In genomic region chr2:236764716-236765115, GRCh38 we compare ENCODE assay signal across 18 cellular contexts.
DNase-seq lines count a peak whose midpoint lies in the region; ATAC-seq, FAIRE-seq and TF ChIP-seq lines count a peak whose summit lies in the region.
"Had no signal": no experiment of that assay in that cellular context is flagged by ENCODE, and none has a peak within 500 bp of the region (broad histone marks: within the 10 kb centered on the region; RNA-seq: fewer than 3 reads in every experiment).

No MANE protein-coding gene starts in this region.

- H3K4me1 ChIP-seq in right cardiac atrium (ENCODE audit: control insufficient read depth, insufficient read depth, low read length) (peaks cover 1% of the 10 kb centered on the region), H1 (replicated peaks in 1 of 4; ENCODE audit: control insufficient read depth in 3 of 4, insufficient read depth in 4 of 4, low read length in 3 of 4) (no peaks in the 10 kb centered on the region)
- H3K4me1 ChIP-seq: BE2C had no signal

- H3K36me3 Mint-ChIP-seq in nephron progenitor cell (ENCODE audit: low read depth): peaks cover 10% of the 10 kb centered on the region
- H3K36me3 Mint-ChIP-seq: CD14-positive monocyte; CD8-positive, alpha-beta T cell had no signal

- TF ChIP-seq CTCF in H1 (IDR thresholded peaks at IDR 0.05; ENCODE audit: control extremely low read depth in 1 of 3, insufficient read depth in 1 of 3, low read depth in 1 of 3, low read length in 3 of 3): no peak
- TF ChIP-seq CTCF in nephron progenitor cell (IDR thresholded peaks at IDR 0.05): no peak

- FAIRE-seq in H1 (lab: Jason Lieb, UNC): no peak
- FAIRE-seq: A549, D721Med had no signal

- no peak overlapping the region for H3K14ac ChIP-seq in H1 (ENCODE audit: insufficient read length)

- intact Hi-C loops in cardiac septum (cut with DNase I): no loop called here
- intact Hi-C loops in right cardiac atrium (cut with DNase I): no loop called here

- H2AK5ac ChIP-seq in H1 (ENCODE audit: low read depth, low read length): no peak overlapping the region

- H4K5ac ChIP-seq in H1 (ENCODE audit: insufficient read length, low read depth, low read length): no peak overlapping the region

- no peak overlapping the region for H2AFZ ChIP-seq in H1 (ENCODE audit: low read length)
- H2AFZ ChIP-seq: GM23248 had no signal

- H3K27ac ChIP-seq in right cardiac atrium (ENCODE audit: low read length) (no peak overlapping the region), H1 (ENCODE audit: low read depth, low read length) (no peak overlapping the region)
- H3K27ac ChIP-seq: GM23248 had no signal

- H3K79me2 ChIP-seq in H1 (ENCODE audit: control insufficient read depth in 1 of 2, insufficient read depth in 2 of 2, low read length in 2 of 2): no peaks in the 10 kb centered on the region

- TF ChIP-seq POLR2A in H1 (IDR thresholded peaks at IDR 0.05; ENCODE audit: control extremely low read depth in 1 of 2, low read depth in 2 of 2, low read length in 2 of 2): no peak

- H3K27me3 ChIP-seq in right cardiac atrium (ENCODE audit: control insufficient read depth, insufficient read depth) (no peaks in the 10 kb centered on the region), H1 (replicated peaks in 1 of 4; ENCODE audit: control insufficient read depth in 3 of 4, extremely low read depth in 1 of 4, insufficient read depth in 3 of 4, low read length in 3 of 4) (no peaks in the 10 kb centered on the region)
- H3K27me3 ChIP-seq: BE2C had no signal

- H2BK5ac ChIP-seq in H1 (ENCODE audit: low read depth, low read length): no peak overlapping the region

- H2BK120ac ChIP-seq in H1 (replicated peaks; ENCODE audit: low read depth, low read length): no peak overlapping the region

- no peak for TF ChIP-seq RAD21 in H1 (IDR thresholded peaks at IDR 0.05 in 1 of 2, conservative IDR thresholded peaks at IDR 0.05 in 1 of 2; ENCODE audit: low read depth in 2 of 2, low read length in 2 of 2)

- peaks cover 32% of the 10 kb centered on the region for H3K9me3 Mint-ChIP-seq in nephron progenitor cell
- H3K9me3 Mint-ChIP-seq: CD8-positive, alpha-beta T cell had no signal

- no peak overlapping the region for H3K4ac ChIP-seq in H1 (replicated peaks; ENCODE audit: insufficient read length, low read depth, low read length)

- peaks cover 11% of the 10 kb centered on the region for H3K4me1 Mint-ChIP-seq in nephron progenitor cell
- H3K4me1 Mint-ChIP-seq: CD14-positive monocyte had no signal

- CTCF ChIA-PET in H1 (lab: Charles Lee; ENCODE audit: partially characterized antibody): interaction anchor here (1.2 kb wide), 1 partner anchor 9 kb away, joined by 3 read pairs; no protein-coding TSS in a partner anchor

- H4K8ac ChIP-seq in H1 (ENCODE audit: extremely low read depth, insufficient read depth, low read length): no peak overlapping the region

- H3K18ac ChIP-seq in H1 (ENCODE audit: extremely low read depth, low read length): no peak overlapping the region

- no peak overlapping the region for H3K23ac ChIP-seq in H1 (ENCODE audit: insufficient read length)

- no peak overlapping the region for H3K4me3 ChIP-seq in right cardiac atrium (ENCODE audit: low read length)
- no peak overlapping the region for H3K4me3 ChIP-seq in H1 (ENCODE audit: extremely low read depth in 1 of 4, insufficient read depth in 2 of 4, low read depth in 3 of 4, low read length in 4 of 4)
- H3K4me3 ChIP-seq: A549, GM23248 had no signal

- H3K27ac Mint-ChIP-seq in nephron progenitor cell: no peak overlapping the region
- H3K27ac Mint-ChIP-seq: CD14-positive monocyte; CD8-positive, alpha-beta T cell had no signal

- H3K56ac ChIP-seq in H1 (replicated peaks; ENCODE audit: insufficient read length, low read depth, low read length): no peak overlapping the region

- H3K23me2 ChIP-seq in H1 (ENCODE audit: low read depth, low read length): no peaks in the 10 kb centered on the region; the same call in 1 of the 2 replicates

- H2BK20ac ChIP-seq in H1 (ENCODE audit: low read length): no peak overlapping the region

- H3K9ac ChIP-seq in H1 (replicated peaks in 1 of 4; ENCODE audit: extremely low read depth in 1 of 4, low read depth in 3 of 4, low read length in 3 of 4): no peak overlapping the region
- H3K9ac ChIP-seq: GM23248 had no signal

- H2BK12ac ChIP-seq in H1 (ENCODE audit: low read depth, low read length): 0 out of 2 replicates have a peak overlapping the region, but pooled peaks have one; percentile 23

- DNase-seq in cardiac septum (ENCODE audit: low spot score) (peak; percentile 50), right cardiac atrium (no peak), H1 (ENCODE audit: low read depth in 1 of 2, low spot score in 2 of 2) (no peak), nephron progenitor cell (no peak), NCI-H1105 (lab: John Stamatoyannopoulos, UW) (no peak), NCI-H2081 (lab: John Stamatoyannopoulos, UW) (no peak)
- DNase-seq: BE2C; CD8-positive, alpha-beta T cell; COR-L47; DMS153; GF-D8; GM23248; H7; IMR-90 had no signal

- H3K9me3 ChIP-seq in right cardiac atrium (ENCODE audit: control insufficient read depth, low read length) (no peaks in the 10 kb centered on the region), H1 (ENCODE audit: insufficient read depth in 2 of 2, low read depth in 1 of 2, low read length in 1 of 2) (peaks cover 0 to 8% of the 10 kb centered on the region in 2 experiments; a peak in 1 of 4 replicates)
- H3K9me3 ChIP-seq: BE2C had no signal

- TF ChIP-seq EP300 in H1 (IDR thresholded peaks at IDR 0.05; ENCODE audit: borderline replicate concordance in 1 of 2, low read depth in 2 of 2, low read length in 2 of 2): no peak

- 76% methylated on average over 2 of the region's 2 CpGs for WGBS in right cardiac atrium
- 100% methylated on average over 2 of the region's 2 CpGs; no CpG with 5 or more reads in 1 of the 2 experiments for WGBS in H1 (ENCODE audit: extremely low coverage in 1 of 2, insufficient coverage in 1 of 2, insufficient read length in 1 of 2, insufficient replicate concordance in 2 of 2, low coverage in 1 of 2, low lambda C conversion rate in 2 of 2, missing lambda C conversion rate in 1 of 2), 2 experiments

- H3K27me3 Mint-ChIP-seq in nephron progenitor cell (ENCODE audit: low read depth, poor library complexity): peaks cover 17% of the 10 kb centered on the region

- no peak for ATAC-seq in right cardiac atrium
- no peak for ATAC-seq in GM21786 (IDR thresholded peaks at IDR 0.05; ENCODE audit: unreplicated experiment)
- ATAC-seq: A549; CD8-positive, alpha-beta T cell had no signal

- no peaks in the 10 kb centered on the region for H3K79me1 ChIP-seq in H1 (ENCODE audit: low read depth, low read length)

- POLR2A ChIA-PET in H1 (lab: Charles Lee; ENCODE audit: partially characterized antibody): no interaction called here

- no peak overlapping the region for H4K91ac ChIP-seq in H1 (replicated peaks; ENCODE audit: insufficient read length, low read length)

- H2BK15ac ChIP-seq in H1 (ENCODE audit: low read length): no peak overlapping the region

- peak overlapping the region; percentile 39 for H3K4me3 Mint-ChIP-seq in nephron progenitor cell
- H3K4me3 Mint-ChIP-seq: CD8-positive, alpha-beta T cell had no signal

- H3K36me3 ChIP-seq in H1 (ENCODE audit: control insufficient read depth in 2 of 4, insufficient read depth in 4 of 4, low read length in 3 of 4): no peaks in the 10 kb centered on the region
- H3K36me3 ChIP-seq: BE2C had no signal

- H4K20me1 ChIP-seq in H1 (replicated peaks in 1 of 2; ENCODE audit: control insufficient read depth in 1 of 2, insufficient read depth in 2 of 2, low read length in 2 of 2): no peaks in the 10 kb centered on the region

- H3K4me2 ChIP-seq in H1 (ENCODE audit: insufficient read depth in 1 of 2, low read depth in 2 of 2, low read length in 2 of 2): no peak overlapping the region
- H3K4me2 ChIP-seq: A549 had no signal

TF ChIP-seq in H1, 55 proteins besides CTCF, POLR2A, EP300 and RAD21 (continues in another document):
- no peak for TF ChIP-seq NANOG (IDR thresholded peaks at IDR 0.05; ENCODE audit: insufficient read depth, low read depth, low read length, poor library complexity, severe bottlenecking)
- TF ChIP-seq CTBP2 (IDR thresholded peaks at IDR 0.05; ENCODE audit: borderline replicate concordance, insufficient read depth, insufficient read length, low read length): no peak
- TF ChIP-seq JUN (IDR thresholded peaks at IDR 0.05; ENCODE audit: low read depth, low read length): no peak
- no peak for TF ChIP-seq RBBP5 (IDR thresholded peaks at IDR 0.05; ENCODE audit: borderline replicate concordance, low read depth, low read length)
- no peak for TF ChIP-seq JUND (IDR thresholded peaks at IDR 0.05; ENCODE audit: low read length)
- no peak for TF ChIP-seq RNF2 (IDR thresholded peaks at IDR 0.05; ENCODE audit: borderline replicate concordance, low read depth, low read length, missing control alignments, poor library complexity, severe bottlenecking)
- TF ChIP-seq SUZ12 (IDR thresholded peaks at IDR 0.05; ENCODE audit: low read length): no peak
- TF ChIP-seq BRCA1 (IDR thresholded peaks at IDR 0.05; ENCODE audit: low read depth, low read length): no peak
- no peak for TF ChIP-seq EGR1 (IDR thresholded peaks at IDR 0.05; ENCODE audit: borderline replicate concordance, low read depth, low read length)
- TF ChIP-seq CHD2 (IDR thresholded peaks at IDR 0.05; ENCODE audit: low read length): no peak
- no peak for TF ChIP-seq KDM4A (IDR thresholded peaks at IDR 0.05; ENCODE audit: low read depth, low read length, severe bottlenecking)
